8 cellular contexts compared by ENCODE assay signal in the genomic region with DNA sequence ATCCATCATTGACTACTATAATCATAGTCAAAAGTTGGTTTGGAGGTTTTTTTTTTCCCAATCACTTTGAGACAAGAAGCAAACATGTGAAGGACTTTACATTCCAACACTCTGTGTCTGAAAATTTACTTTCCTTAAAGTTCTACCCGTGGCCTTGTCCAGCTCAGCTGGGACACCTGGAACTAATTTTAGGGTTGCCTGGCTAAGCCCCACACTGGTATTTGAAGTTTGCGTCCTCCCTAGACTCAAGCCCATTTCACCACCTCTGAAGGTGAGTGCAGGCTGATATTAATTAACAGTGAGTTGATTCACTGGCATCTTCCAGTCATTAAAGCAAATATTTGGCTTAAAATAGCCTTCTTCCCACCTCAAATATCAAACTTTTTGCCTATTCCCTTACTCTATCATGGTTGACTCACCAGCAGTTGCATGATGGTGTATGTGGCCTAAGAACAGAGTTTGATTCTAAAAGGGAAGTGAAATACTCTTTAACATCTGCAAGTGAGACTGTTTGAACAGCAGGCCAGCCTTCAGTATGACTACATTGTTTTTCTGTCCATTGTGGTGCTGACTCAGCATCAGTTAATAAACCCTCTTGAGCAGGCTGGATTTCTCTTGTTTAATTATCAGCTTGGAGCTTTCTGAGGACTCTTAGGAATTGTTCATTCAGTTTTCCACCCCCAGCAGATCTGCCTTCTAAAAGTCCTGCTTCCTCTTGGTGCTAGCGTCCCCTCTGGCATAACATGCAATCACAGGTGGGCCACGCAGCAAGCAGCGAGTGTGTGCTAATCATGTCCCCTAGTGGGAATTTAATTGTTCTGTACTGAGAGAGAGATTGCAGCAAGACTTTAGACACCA. TPM values are rescaled to one million over a fixed set of nuclear protein-coding genes. Genes with fewer than 3 reads are reported as not detected.
DNase-seq lines count a peak whose midpoint lies in the region; ATAC-seq and TF ChIP-seq lines count a peak whose summit lies in the region.

No MANE protein-coding gene starts in this region.

- POLR2A ChIA-PET in CD4-positive, alpha-beta memory T cell (lab: Charles Lee; ENCODE audit: partially characterized antibody) = interaction anchor here (0.8 to 3.1 kb wide), 5 partner anchors 15 to 103 kb away, joined by 3 to 28 read pairs (median 3); no protein-coding TSS in a partner anchor

- no peaks in the 10 kb centered on the region for H3K36me3 ChIP-seq in CD4-positive, alpha-beta memory T cell (ENCODE audit: insufficient read depth, low read length)
- no peaks in the 10 kb centered on the region for H3K36me3 ChIP-seq in transverse colon

- H3K36me3 Mint-ChIP-seq in CD4-positive, alpha-beta memory T cell = peaks cover 0 to 11% of the 10 kb centered on the region in 2 donors
- H3K36me3 Mint-ChIP-seq in activated T-helper 1 cell treated with anti-CD3 and anti-CD28 coated beads, Interleukin-12 subunit alpha, Interleukin-12 subunit beta, Interleukin-2, Interleukin-4 antibody, amounts not matched to agents 30 ng/mL and 10 ng/mL and 1 ng/mL, durations not matched to agents 14 hours and 24 hours and 36 hours (ENCODE audit: low read depth) = peaks cover 24% of the 10 kb centered on the region

- H3K27me3 ChIP-seq in CD4-positive, alpha-beta memory T cell (ENCODE audit: insufficient read depth, low read length) = no peaks in the 10 kb centered on the region
- peaks cover 25% of the 10 kb centered on the region for H3K27me3 ChIP-seq in transverse colon

- no peak overlapping the region for H3K27ac ChIP-seq in CD4-positive, alpha-beta memory T cell (ENCODE audit: low read depth, low read length)
- H3K27ac ChIP-seq in transverse colon = peak overlapping the region; percentile 72 to 84 (median 78)

- TF ChIP-seq EP300 in transverse colon (IDR thresholded peaks at IDR 0.05; ENCODE audit: low read depth) = no peak

- H3K9me3 ChIP-seq in CD4-positive, alpha-beta memory T cell (ENCODE audit: control insufficient read depth in 1 of 2, low read length in 2 of 2) = no peaks in the 10 kb centered on the region
- no peaks in the 10 kb centered on the region for H3K9me3 ChIP-seq in transverse colon

- peak; percentile 27 to 43 (median 30) for TF ChIP-seq CTCF in transverse colon (IDR thresholded peaks at IDR 0.05)

- peak overlapping the region in 6 of 7 donors; percentile 3 to 81 (median 33) for H3K27ac Mint-ChIP-seq in CD4-positive, alpha-beta memory T cell
- H3K27ac Mint-ChIP-seq in activated T-helper 1 cell treated with anti-CD3 and anti-CD28 coated beads, Interleukin-12 subunit alpha, Interleukin-12 subunit beta, Interleukin-2, Interleukin-4 antibody, amounts not matched to agents 30 ng/mL and 10 ng/mL and 1 ng/mL, durations not matched to agents 14 hours and 24 hours and 36 hours = peak overlapping the region; percentile 50

- peak; percentile 90 for ATAC-seq in GM18858 (IDR thresholded peaks at IDR 0.05; ENCODE audit: unreplicated experiment)
- peak; percentile 80 for ATAC-seq in HG02973 (IDR thresholded peaks at IDR 0.05; ENCODE audit: unreplicated experiment)

- H3K4me3 Mint-ChIP-seq in CD4-positive, alpha-beta memory T cell = peak overlapping the region in 7 of 8 donors; percentile 43 to 96 (median 65)
- H3K4me3 Mint-ChIP-seq in activated T-helper 1 cell treated with anti-CD3 and anti-CD28 coated beads, Interleukin-12 subunit alpha, Interleukin-12 subunit beta, Interleukin-2, Interleukin-4 antibody, amounts not matched to agents 30 ng/mL and 10 ng/mL and 1 ng/mL, durations not matched to agents 14 hours and 24 hours and 36 hours = peak overlapping the region; percentile 43

- no peak for DNase-seq in CD4-positive, alpha-beta memory T cell
- DNase-seq in NCI-H2029 (lab: John Stamatoyannopoulos, UW) = peak; percentile 46
- no peak for DNase-seq in activated T-helper 1 cell treated with anti-CD3 and anti-CD28 coated beads, Interleukin-12 subunit alpha, Interleukin-12 subunit beta, Interleukin-2, Interleukin-4 antibody, amounts not matched to agents 30 ng/mL and 10 ng/mL and 1 ng/mL, durations not matched to agents 14 hours and 24 hours and 36 hours (ENCODE audit: low spot score)
- DNase-seq in iPS-NIHi7 (ENCODE audit: extremely low spot score) = peak; percentile 69
- DNase-seq in transverse colon = peak; percentile 52
- no peak for DNase-seq in activated effector memory CD4-positive, alpha-beta T cell treated with Interleukin-2 at 50 U/mL for 16 hours

- peaks cover 0 to 4% (median 0%) of the 10 kb centered on the region in 8 donors for H3K9me3 Mint-ChIP-seq in CD4-positive, alpha-beta memory T cell
- no peaks in the 10 kb centered on the region for H3K9me3 Mint-ChIP-seq in activated T-helper 1 cell treated with anti-CD3 and anti-CD28 coated beads, Interleukin-12 subunit alpha, Interleukin-12 subunit beta, Interleukin-2, Interleukin-4 antibody, amounts not matched to agents 30 ng/mL and 10 ng/mL and 1 ng/mL, durations not matched to agents 14 hours and 24 hours and 36 hours

- in situ Hi-C loops in transverse colon (cut with MboI; ENCODE audit: low pct_ligation_motif_present in 1 of 4, low pct_unique_long_range_greater_than_20kb in 1 of 4, low sequenced_read_pairs in 3 of 4) = loop anchor here in 1 of 4 donors (25.0 kb wide), 1 partner anchor 597 kb away; no protein-coding TSS in a partner anchor

- TF ChIP-seq POLR2A in transverse colon (IDR thresholded peaks at IDR 0.05) = no peak

- WGBS in transverse colon (ENCODE audit: low coverage in 1 of 2), 2 donors = 69 to 100% methylated on average over 2 to 5 of the region's 5 CpGs

- peaks cover 65% of the 10 kb centered on the region for H3K4me1 ChIP-seq in CD4-positive, alpha-beta memory T cell (ENCODE audit: insufficient read depth, low read length)
- H3K4me1 ChIP-seq in transverse colon = peaks cover 0 to 31% (median 8%) of the 10 kb centered on the region in 4 donors

- no peak overlapping the region for H3K4me3 ChIP-seq in CD4-positive, alpha-beta memory T cell (ENCODE audit: low read length in 2 of 2)
- no peak overlapping the region for H3K4me3 ChIP-seq in transverse colon

- CTCF ChIA-PET in CD4-positive, alpha-beta memory T cell (lab: Charles Lee; ENCODE audit: partially characterized antibody) = interaction anchor here (0.7 to 2.2 kb wide), 9 partner anchors 9 to 141 kb away, joined by 3 to 7 read pairs (median 4); no protein-coding TSS in a partner anchor

- peaks cover 0 to 2% of the 10 kb centered on the region in 2 donors for H3K27me3 Mint-ChIP-seq in CD4-positive, alpha-beta memory T cell
- H3K27me3 Mint-ChIP-seq in activated T-helper 1 cell treated with anti-CD3 and anti-CD28 coated beads, Interleukin-12 subunit alpha, Interleukin-12 subunit beta, Interleukin-2, Interleukin-4 antibody, amounts not matched to agents 30 ng/mL and 10 ng/mL and 1 ng/mL, durations not matched to agents 14 hours and 24 hours and 36 hours (ENCODE audit: insufficient read depth) = peaks cover 7% of the 10 kb centered on the region

- H3K4me1 Mint-ChIP-seq in CD4-positive, alpha-beta memory T cell = peaks cover 51 to 88% (median 70%) of the 10 kb centered on the region in 4 donors
- H3K4me1 Mint-ChIP-seq in activated T-helper 1 cell treated with anti-CD3 and anti-CD28 coated beads, Interleukin-12 subunit alpha, Interleukin-12 subunit beta, Interleukin-2, Interleukin-4 antibody, amounts not matched to agents 30 ng/mL and 10 ng/mL and 1 ng/mL, durations not matched to agents 14 hours and 24 hours and 36 hours (ENCODE audit: low read depth) = peaks cover 67% of the 10 kb centered on the region

- intact Hi-C loops in CD4-positive, alpha-beta memory T cell (cut with micrococcal nuclease) = no loop called here
- intact Hi-C loops in activated T-helper 1 cell treated with anti-CD3 and anti-CD28 coated beads, Interleukin-12 subunit alpha, Interleukin-12 subunit beta, Interleukin-2, Interleukin-4 antibody, amounts not matched to agents 30 ng/mL and 10 ng/mL and 1 ng/mL, durations not matched to agents 14 hours and 24 hours and 36 hours (cut with micrococcal nuclease) = no loop called here
- intact Hi-C loops in transverse colon (cut with DNase I; ENCODE audit: low total_unique reads) = no loop called here

RNA-seq across cellular contexts. Expression of gene PRDM1, which starts 1.8 kb away (rescaled TPM):
- total RNA-seq in CD4-positive, alpha-beta memory T cell = 10 to 100 TPM; 33.4 to 34.0 TPM
- polyA plus RNA-seq in CD4-positive, alpha-beta memory T cell = 10 to 100 TPM; 45.4 to 97.0 TPM
- total RNA-seq in activated T-helper 1 cell treated with anti-CD3 and anti-CD28 coated beads, Interleukin-12 subunit alpha, Interleukin-12 subunit beta, Interleukin-2, Interleukin-4 antibody, amounts not matched to agents 30 ng/mL and 10 ng/mL and 1 ng/mL, durations not matched to agents 14 hours and 24 hours and 36 hours = 74.1 and 78.8 TPM in 2 replicates
- total RNA-seq in transverse colon = 10 to 100 TPM in 3 of 4 donors, 1 to 10 TPM in 1; 2.4 to 32.4 (median 18.6) TPM

Comparison
In these comparisons a context has a peak if more than half of its experiments do, and no peak if none do; other contexts are left out.
1. DNase-seq: peak in NCI-H2029 (single experiment), iPS-NIHi7 (single experiment) and transverse colon (single experiment); none in CD4-positive, alpha-beta memory T cell (0 of 5), activated T-helper 1 cell treated with anti-CD3 and anti-CD28 coated beads, Interleukin-12 subunit alpha, Interleukin-12 subunit beta, Interleukin-2, Interleukin-4 antibody, amounts not matched to agents 30 ng/mL and 10 ng/mL and 1 ng/mL, durations not matched to agents 14 hours and 24 hours and 36 hours (single experiment) and activated effector memory CD4-positive, alpha-beta T cell treated with Interleukin-2 at 50 U/mL for 16 hours (single experiment).